8 cellular contexts compared by ENCODE assay signal in genomic region chr1:27416387-27417111, GRCh38. TPM values are rescaled to one million over a fixed set of nuclear protein-coding genes. Genes with fewer than 3 reads are reported as not detected.
DNase-seq lines count a peak whose midpoint lies in the region; ATAC-seq and FAIRE-seq lines count a peak whose summit lies in the region.

No MANE protein-coding gene starts in this region.

- H3K79me2 ChIP-seq in trophoblast cell (ENCODE audit: control insufficient read depth, insufficient read depth, low read length, poor library complexity): no peaks in the 10 kb centered on the region

- H2AK5ac ChIP-seq in trophoblast cell (ENCODE audit: low read length): no peak overlapping the region

- no peaks in the 10 kb centered on the region for H3K27me3 ChIP-seq in trophoblast cell (ENCODE audit: insufficient read depth, low read length)

- no peak overlapping the region for H3K23ac ChIP-seq in trophoblast cell (ENCODE audit: low read length)

- no peaks in the 10 kb centered on the region for H3K9me3 ChIP-seq in trophoblast cell (ENCODE audit: insufficient read depth, low read depth, low read length)

- H3K4me3 ChIP-seq in trophoblast cell (ENCODE audit: low read depth, low read length): no peak overlapping the region

- H3K18ac ChIP-seq in trophoblast cell (ENCODE audit: low read length): no peak overlapping the region

- no peak overlapping the region for H3K4ac ChIP-seq in trophoblast cell (ENCODE audit: low read depth, low read length)

- H2BK5ac ChIP-seq in trophoblast cell (ENCODE audit: low read depth, low read length, poor library complexity): no peak overlapping the region

- WGBS in trophoblast cell (ENCODE audit: extremely low coverage, insufficient coverage, insufficient read length): no CpG with 5 or more reads among the region's 3 CpGs

- no peak overlapping the region for H2BK12ac ChIP-seq in trophoblast cell (ENCODE audit: low read length)

- no peak overlapping the region for H2BK120ac ChIP-seq in trophoblast cell (ENCODE audit: insufficient read depth, low read length, poor library complexity)

- no peak overlapping the region for H4K8ac ChIP-seq in trophoblast cell (ENCODE audit: low read depth, low read length)

- FAIRE-seq in GM19239 (lab: Jason Lieb, UNC): peak; percentile 78

- H3K9ac ChIP-seq in trophoblast cell (ENCODE audit: low read length): no peak overlapping the region

- H2AFZ ChIP-seq in trophoblast cell (ENCODE audit: insufficient read depth, low read length, poor library complexity): no peak overlapping the region

- H3K4me2 ChIP-seq in trophoblast cell (ENCODE audit: low read length): no peak overlapping the region

- H3K14ac ChIP-seq in trophoblast cell (ENCODE audit: low read length): no peak overlapping the region

- no peak overlapping the region for H4K91ac ChIP-seq in trophoblast cell (ENCODE audit: low read depth, low read length)

- no peaks in the 10 kb centered on the region for H3K79me1 ChIP-seq in trophoblast cell (ENCODE audit: low read length)

- H3K36me3 ChIP-seq in trophoblast cell (ENCODE audit: control insufficient read depth in 1 of 2, insufficient read depth in 2 of 2, low read length in 2 of 2): peaks cover 16 to 43% of the 10 kb centered on the region in 2 experiments

- ATAC-seq in HG02981 (IDR thresholded peaks at IDR 0.05; ENCODE audit: unreplicated experiment) (no peak), GM21390 (IDR thresholded peaks at IDR 0.05; ENCODE audit: unreplicated experiment) (no peak)

- peaks cover 0 to 2% of the 10 kb centered on the region in 2 experiments for H3K4me1 ChIP-seq in trophoblast cell (ENCODE audit: control insufficient read depth in 1 of 2, insufficient read depth in 2 of 2, low read length in 2 of 2)

- H4K12ac ChIP-seq in trophoblast cell (ENCODE audit: low read depth, low read length): no peak overlapping the region

- peak; percentile 63 for DNase-seq in CD1c-positive myeloid dendritic cell (ENCODE audit: extremely low spot score)
- no peak for DNase-seq in GM19239 (ENCODE audit: insufficient read length, low spot score)
- DNase-seq in NCI-H446 treated with DMSO at 0.1 percent for 48 hours (lab: John Stamatoyannopoulos, UW): peak; percentile 53
- peak; percentile 29 for DNase-seq in activated CD8-positive, alpha-beta memory T cell treated with anti-CD3 and anti-CD28 coated beads, Interleukin-2, amount 50 U/mL, for 24 hours (ENCODE audit: extremely low read depth)
- peak; percentile 74 for DNase-seq in fibroblast of peridontal ligament (ENCODE audit: extremely low read depth)
- peak; percentile 39 to 71 for DNase-seq in trophoblast cell

- no peak overlapping the region for H3K27ac ChIP-seq in trophoblast cell (ENCODE audit: low read depth, low read length)

RNA-seq across cellular contexts. Expression of gene GPR3, which starts 24.1 kb away (rescaled TPM):
- polyA plus RNA-seq in trophoblast cell (2013): 0.47 and 0.60 TPM in 2 replicates

RNA-seq across cellular contexts. Expression of gene CD164L2, which starts 33.4 kb away (rescaled TPM):
- polyA plus RNA-seq in trophoblast cell (2013): 0.03 TPM in 1 of 2 replicates, not detected in the other

RNA-seq across cellular contexts. Expression of gene FCN3, which starts 41.9 kb away (rescaled TPM):
- not detected in 2 replicates for polyA plus RNA-seq in trophoblast cell (2013)

RNA-seq across cellular contexts. Expression of gene MAP3K6, which starts 49.8 kb away (rescaled TPM):
- polyA plus RNA-seq in trophoblast cell (2013): 17.1 and 19.6 TPM in 2 replicates
